Comparison of ENCODE assay signal across 8 cellular contexts in genomic region chr16:30893082-30893743, GRCh38. TPM values are rescaled to one million over a fixed set of nuclear protein-coding genes. Genes with fewer than 3 reads are reported as not detected.
DNase-seq lines count a peak whose midpoint lies in the region; ATAC-seq, FAIRE-seq and TF ChIP-seq lines count a peak whose summit lies in the region.

No MANE protein-coding gene starts in this region.

- no peak for TF ChIP-seq POLR2A in NB4 (IDR thresholded peaks at IDR 0.05; ENCODE audit: extremely low read depth, insufficient read length)

- peaks cover 9% of the 10 kb centered on the region for H3K36me3 Mint-ChIP-seq in chondrocyte (ENCODE audit: low read depth)

- no peaks in the 10 kb centered on the region for H3K9me3 Mint-ChIP-seq in chondrocyte (ENCODE audit: low read depth)

- H3K4me3 ChIP-seq in NB4 (ENCODE audit: low read depth, low read length) (peak overlapping the region; percentile 73), muscle layer of colon (ENCODE audit: low read depth in 1 of 2, low read length in 2 of 2) (peak overlapping the region; percentile 57 to 62)

- H3K9ac ChIP-seq in muscle layer of colon (ENCODE audit: low read length), result peak overlapping the region; percentile 61

- peak overlapping the region; percentile 94 for H3K27ac ChIP-seq in 22Rv1
- H3K27ac ChIP-seq in muscle layer of colon (ENCODE audit: low read depth, low read length), result peak overlapping the region; percentile 81

- peaks cover 38% of the 10 kb centered on the region for H3K4me1 ChIP-seq in muscle layer of colon (ENCODE audit: insufficient read depth, low read length)

- peak; percentile 44 for FAIRE-seq in GM19239 (lab: Jason Lieb, UNC)

- peaks cover 19% of the 10 kb centered on the region for H3K36me3 ChIP-seq in muscle layer of colon (ENCODE audit: insufficient read depth, low read length)

- peak overlapping the region; percentile 66 for H3K27ac Mint-ChIP-seq in chondrocyte (ENCODE audit: unreplicated experiment)

- no peak for TF ChIP-seq CTCF in 22Rv1 (IDR thresholded peaks at IDR 0.05)
- TF ChIP-seq CTCF in NB4 (IDR thresholded peaks at IDR 0.05; ENCODE audit: low read depth, low read length), result no peak
- TF ChIP-seq CTCF in chondrocyte (IDR thresholded peaks at IDR 0.05), result no peak

- H3K27me3 Mint-ChIP-seq in chondrocyte (ENCODE audit: low read depth), result no peaks in the 10 kb centered on the region

- no peaks in the 10 kb centered on the region for H3K27me3 ChIP-seq in muscle layer of colon (ENCODE audit: control insufficient read depth in 1 of 2, insufficient read depth in 2 of 2, low read length in 2 of 2)

- peaks cover 50% of the 10 kb centered on the region for H3K4me1 Mint-ChIP-seq in chondrocyte (ENCODE audit: low read depth)

- H3K9me3 ChIP-seq in muscle layer of colon (ENCODE audit: low read length), result no peaks in the 10 kb centered on the region

- ATAC-seq in HG02852 (IDR thresholded peaks at IDR 0.05; ENCODE audit: unreplicated experiment), result no peak

- no peak for DNase-seq in GM19239 (ENCODE audit: insufficient read length, low spot score)
- DNase-seq in NB4 (ENCODE audit: low read depth), result peak; percentile 33
- DNase-seq in chondrocyte (ENCODE audit: low spot score), result no peak
- DNase-seq in DMS 273 (lab: John Stamatoyannopoulos, UW; ENCODE audit: unreplicated experiment), result no peak
- no peak for DNase-seq in anterior cingulate cortex (lab: John Stamatoyannopoulos, UW)

- H3K4me3 Mint-ChIP-seq in chondrocyte (ENCODE audit: unreplicated experiment), result peak overlapping the region; percentile 83

RNA-seq across cellular contexts. Expression of gene BCL7C, which starts 0.7 kb away (rescaled TPM):
- total RNA-seq in chondrocyte, result 34.6 to 37.5 TPM (median 37.3 TPM) in 3 replicates

RNA-seq across cellular contexts. Expression of gene CTF1, which starts 3.2 kb away (rescaled TPM):
- total RNA-seq in chondrocyte, result 3.7 to 5.7 TPM (median 4.2 TPM) in 3 replicates

RNA-seq across cellular contexts. Expression of gene FBXL19, which starts 30.2 kb away (rescaled TPM):
- total RNA-seq in chondrocyte, result 19.4 to 21.5 TPM (median 20.5 TPM) in 3 replicates

RNA-seq across cellular contexts. Expression of gene ORAI3, which starts 55.7 kb away (rescaled TPM):
- 10.3 to 16.0 TPM (median 15.6 TPM) in 3 replicates for total RNA-seq in chondrocyte
